In the genomic region with DNA sequence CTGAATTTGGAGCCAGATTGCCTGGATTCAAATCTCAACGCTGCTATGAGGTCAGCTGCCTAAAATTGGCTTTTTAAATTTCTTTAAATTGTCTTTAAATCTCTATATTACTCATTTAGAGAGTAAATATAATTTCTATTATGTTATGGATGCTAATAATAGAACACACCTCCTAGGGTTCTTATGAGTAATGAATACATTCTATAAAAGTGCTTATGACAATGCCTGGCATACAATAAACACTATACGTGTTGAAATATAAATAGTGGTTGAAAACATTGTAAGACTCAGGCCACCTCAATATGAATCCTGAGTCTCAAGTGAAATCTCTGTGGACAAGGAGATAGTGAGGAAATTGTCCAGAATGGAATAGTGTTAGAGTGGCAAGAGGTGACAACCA, we compare ENCODE assay signal across 8 cellular contexts. TPM values are rescaled to one million over a fixed set of nuclear protein-coding genes. Genes with fewer than 3 reads are reported as not detected.
"Had no signal": no experiment of that assay in that cellular context is flagged by ENCODE, and none has a peak within 500 bp of the region (broad histone marks: within the 10 kb centered on the region; RNA-seq: fewer than 3 reads in every experiment).

No MANE protein-coding gene starts in this region.

- FAIRE-seq: HepG2, HTR-8/SVneo, K562 had no signal

- H3K36me3 Mint-ChIP-seq: IgD-negative memory B cell had no signal

- H3K4me3 Mint-ChIP-seq: IgD-negative memory B cell had no signal

- H3K27ac Mint-ChIP-seq: IgD-negative memory B cell had no signal

- DNase-seq: IMR-90, KBM-7, KG1 had no signal

- H3K27ac ChIP-seq: HL-60 had no signal

- H3K9me3 Mint-ChIP-seq: IgD-negative memory B cell had no signal

- H3K4me3 ChIP-seq: K562 had no signal

- ATAC-seq: HepG2, K562 had no signal

RNA-seq across cellular contexts. Expression of gene ZNF697, which starts 32.7 kb away (rescaled TPM):
- polyA plus RNA-seq: IgD-negative memory B cell had no signal
